1 cellular context compared by ENCODE assay signal in genomic region chr1:43304771-43305300, GRCh38.
TF ChIP-seq lines count a peak whose summit lies in the region.

No MANE protein-coding gene starts in this region.

TF ChIP-seq in K562, 482 proteins besides CTCF, POLR2A, EP300 and RAD21:
- TF ChIP-seq HDAC6 (IDR thresholded peaks at IDR 0.05; ENCODE audit: low read depth, low read length) (no peak), TEAD4 (IDR thresholded peaks at IDR 0.05; ENCODE audit: low read length) (peak; percentile 52), TEAD4 (CRISPR knock-in tag; IDR thresholded peaks at IDR 0.05; ENCODE audit: borderline replicate concordance) (no peak), ZNF239 (CRISPR knock-in tag; IDR thresholded peaks at IDR 0.05) (no peak), ZNF133 (CRISPR knock-in tag; IDR thresholded peaks at IDR 0.05) (no peak), L3MBTL2 (IDR thresholded peaks at IDR 0.05) (peak; percentile 87), POLR2AphosphoS5 (IDR thresholded peaks at IDR 0.05; ENCODE audit: control insufficient read depth, insufficient read depth, low read depth, low read length) (no peak), ZC3H4 (CRISPR knock-in tag; IDR thresholded peaks at IDR 0.05; ENCODE audit: borderline replicate concordance) (no peak), BACH1 (tag; IDR thresholded peaks at IDR 0.05) (no peak), ZNF79 (CRISPR knock-in tag; IDR thresholded peaks at IDR 0.05; ENCODE audit: low read depth) (no peak), SAFB (IDR thresholded peaks at IDR 0.05; ENCODE audit: borderline replicate concordance, low read depth, low read length) (peak; percentile 62; the same call in 1 of the 2 replicates), NCOA4 (IDR thresholded peaks at IDR 0.05; ENCODE audit: partially characterized antibody) (no peak), ESRRA (IDR thresholded peaks at IDR 0.05; ENCODE audit: borderline replicate concordance, low read depth) (0 out of 2 replicates have a peak, but pooled peaks have one; percentile 11), MAX (CRISPR knock-in tag; IDR thresholded peaks at IDR 0.05) (peak; percentile 92), BHLHE40 (IDR thresholded peaks at IDR 0.05; ENCODE audit: low read length) (0 out of 2 replicates have a peak, but pooled peaks have one; percentile 5), HNRNPLL (IDR thresholded peaks at IDR 0.05; ENCODE audit: low read depth, low read length, poor library complexity, severe bottlenecking) (peak; percentile 28), ZBTB8A (IDR thresholded peaks at IDR 0.05; ENCODE audit: partially characterized antibody) (no peak), NRF1 (conservative IDR thresholded peaks at IDR 0.05 in 1 of 2, IDR thresholded peaks at IDR 0.05 in 1 of 2) (peak; percentile 79 to 84), OTX1 (CRISPR knock-in tag; IDR thresholded peaks at IDR 0.05) (no peak), ZNF316 (IDR thresholded peaks at IDR 0.05) (no peak), EGR1 (conservative IDR thresholded peaks at IDR 0.05) (peak; percentile 96), PPARD (CRISPR knock-in tag; IDR thresholded peaks at IDR 0.05) (no peak), CREB1 (IDR thresholded peaks at IDR 0.05) (peak; percentile 50; the same call in 1 of the 2 replicates), CREB1 (CRISPR knock-in tag; IDR thresholded peaks at IDR 0.05) (no peak), HINFP (tag; conservative IDR thresholded peaks at IDR 0.05; ENCODE audit: low read depth) (no peak), ATF1 (CRISPR knock-in tag; IDR thresholded peaks at IDR 0.05) (no peak), ATF1 (tag; IDR thresholded peaks at IDR 0.05) (0 out of 2 replicates have a peak, but pooled peaks have one; percentile 19), CREM (IDR thresholded peaks at IDR 0.05; ENCODE audit: low read depth) (peak; percentile 70), ZNF778 (CRISPR knock-in tag; IDR thresholded peaks at IDR 0.05) (no peak), PBX2 (CRISPR knock-in tag; IDR thresholded peaks at IDR 0.05; ENCODE audit: low read depth) (no peak), PBX2 (tag; conservative IDR thresholded peaks at IDR 0.05; ENCODE audit: low read depth) (no peak), CBX3 (IDR thresholded peaks at IDR 0.05; ENCODE audit: borderline replicate concordance in 1 of 2, low read length in 2 of 2) (peak in 1 of 2 experiments; percentile 53; a peak in 1 of 3 replicates), FOXP1 (CRISPR knock-in tag; IDR thresholded peaks at IDR 0.05) (no peak), MGA (IDR thresholded peaks at IDR 0.05) (peak; percentile 73; the same call in 1 of the 2 replicates), ZNF217 (CRISPR knock-in tag; IDR thresholded peaks at IDR 0.05) (no peak)
- TF ChIP-seq, protein P1, sequence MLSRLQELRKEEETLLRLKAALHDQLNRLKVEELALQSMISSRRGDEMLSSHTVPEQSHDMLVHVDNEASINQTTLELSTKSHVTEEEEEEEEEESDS (CRISPR knock-in tag; IDR thresholded peaks at IDR 0.05) = no peak
- TF ChIP-seq, protein P2, sequence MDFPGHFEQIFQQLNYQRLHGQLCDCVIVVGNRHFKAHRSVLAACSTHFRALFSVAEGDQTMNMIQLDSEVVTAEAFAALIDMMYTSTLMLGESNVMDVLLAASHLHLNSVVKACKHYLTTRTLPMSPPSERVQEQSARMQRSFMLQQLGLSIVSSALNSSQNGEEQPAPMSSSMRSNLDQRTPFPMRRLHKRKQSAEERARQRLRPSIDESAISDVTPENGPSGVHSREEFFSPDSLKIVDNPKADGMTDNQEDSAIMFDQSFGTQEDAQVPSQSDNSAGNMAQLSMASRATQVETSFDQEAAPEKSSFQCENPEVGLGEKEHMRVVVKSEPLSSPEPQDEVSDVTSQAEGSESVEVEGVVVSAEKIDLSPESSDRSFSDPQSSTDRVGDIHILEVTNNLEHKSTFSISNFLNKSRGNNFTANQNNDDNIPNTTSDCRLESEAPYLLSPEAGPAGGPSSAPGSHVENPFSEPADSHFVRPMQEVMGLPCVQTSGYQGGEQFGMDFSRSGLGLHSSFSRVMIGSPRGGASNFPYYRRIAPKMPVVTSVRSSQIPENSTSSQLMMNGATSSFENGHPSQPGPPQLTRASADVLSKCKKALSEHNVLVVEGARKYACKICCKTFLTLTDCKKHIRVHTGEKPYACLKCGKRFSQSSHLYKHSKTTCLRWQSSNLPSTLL (IDR thresholded peaks at IDR 0.05) = no peak
- TF ChIP-seq, protein P3, sequence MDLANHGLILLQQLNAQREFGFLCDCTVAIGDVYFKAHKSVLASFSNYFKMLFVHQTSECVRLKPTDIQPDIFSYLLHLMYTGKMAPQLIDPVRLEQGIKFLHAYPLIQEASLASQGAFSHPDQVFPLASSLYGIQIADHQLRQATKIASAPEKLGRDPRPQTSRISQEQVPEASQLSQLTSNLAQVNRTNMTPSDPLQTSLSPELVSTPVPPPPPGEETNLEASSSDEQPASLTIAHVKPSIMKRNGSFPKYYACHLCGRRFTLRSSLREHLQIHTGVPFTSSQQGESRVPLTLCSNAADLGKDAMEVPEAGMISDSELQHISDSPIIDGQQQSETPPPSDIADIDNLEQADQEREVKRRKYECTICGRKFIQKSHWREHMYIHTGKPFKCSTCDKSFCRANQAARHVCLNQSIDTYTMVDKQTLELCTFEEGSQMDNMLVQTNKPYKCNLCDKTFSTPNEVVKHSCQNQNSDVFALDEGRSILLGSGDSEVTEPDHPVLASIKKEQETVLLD (IDR thresholded peaks at IDR 0.05) = 0 out of 2 replicates have a peak, but pooled peaks have one; percentile 21
- TF ChIP-seq, protein P4, sequence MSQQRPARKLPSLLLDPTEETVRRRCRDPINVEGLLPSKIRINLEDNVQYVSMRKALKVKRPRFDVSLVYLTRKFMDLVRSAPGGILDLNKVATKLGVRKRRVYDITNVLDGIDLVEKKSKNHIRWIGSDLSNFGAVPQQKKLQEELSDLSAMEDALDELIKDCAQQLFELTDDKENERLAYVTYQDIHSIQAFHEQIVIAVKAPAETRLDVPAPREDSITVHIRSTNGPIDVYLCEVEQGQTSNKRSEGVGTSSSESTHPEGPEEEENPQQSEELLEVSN (IDR thresholded peaks at IDR 0.05; ENCODE audit: borderline replicate concordance in 1 of 2, extremely low read depth in 1 of 2, insufficient read depth in 1 of 2, insufficient read length in 1 of 2, low read depth in 1 of 2, low read length in 1 of 2, poor library complexity in 1 of 2, severe bottlenecking in 1 of 2) = peak; percentile 59 to 93
